8 cellular contexts compared by ENCODE assay signal in genomic region chr10:79299397-79300370, GRCh38. TPM values are rescaled to one million over a fixed set of nuclear protein-coding genes. Genes with fewer than 3 reads are reported as not detected.
DNase-seq lines count a peak whose midpoint lies in the region; ATAC-seq and TF ChIP-seq lines count a peak whose summit lies in the region.

No MANE protein-coding gene starts in this region.

- H3K27me3 Mint-ChIP-seq in HFFc6 (ENCODE audit: insufficient read depth), result peaks cover 16% of the 10 kb centered on the region
- no peaks in the 10 kb centered on the region for H3K27me3 Mint-ChIP-seq in stimulated activated naive B cell treated with anti-CD40 and anti-IgM and Interleukin-4, amounts not matched to agents 10 μg/mL and 1 μg/mL and 100 μg/mL, for 72 hours

- no peaks in the 10 kb centered on the region for H3K9me3 ChIP-seq in heart right ventricle

- ATAC-seq in heart right ventricle (peak; percentile 31 to 76 (median 48)), GM19351 (IDR thresholded peaks at IDR 0.05; ENCODE audit: unreplicated experiment) (no peak)
- ATAC-seq in stimulated activated naive B cell treated with anti-CD40 and anti-IgM and Interleukin-4, amounts not matched to agents 10 μg/mL and 1 μg/mL and 100 μg/mL, for 72 hours (replicated peaks), result no peak

- no peaks in the 10 kb centered on the region for H3K27me3 ChIP-seq in heart right ventricle

- H3K27ac Mint-ChIP-seq in HFFc6, result peak overlapping the region; percentile 99
- H3K27ac Mint-ChIP-seq in stimulated activated naive B cell treated with anti-CD40 and anti-IgM and Interleukin-4, amounts not matched to agents 10 μg/mL and 1 μg/mL and 100 μg/mL, for 72 hours, result peak overlapping the region; percentile 72

- H3K36me3 ChIP-seq in heart right ventricle, result peaks cover 11 to 100% (median 93%) of the 10 kb centered on the region in 9 donors

- TF ChIP-seq CTCF in HFFc6 (IDR thresholded peaks at IDR 0.05) (no peak), heart right ventricle (IDR thresholded peaks at IDR 0.05) (no peak)

- no peaks in the 10 kb centered on the region for H3K9me3 Mint-ChIP-seq in HFFc6
- peaks cover 0 to 4% of the 10 kb centered on the region in 2 donors for H3K9me3 Mint-ChIP-seq in stimulated activated naive B cell treated with anti-CD40 and anti-IgM and Interleukin-4, amounts not matched to agents 10 μg/mL and 1 μg/mL and 100 μg/mL, for 72 hours

- intact Hi-C loops in heart right ventricle (cut with DNase I), result no loop called here

- peaks cover 29% of the 10 kb centered on the region for H3K36me3 Mint-ChIP-seq in HFFc6 (ENCODE audit: low read depth)
- peaks cover 75 to 90% of the 10 kb centered on the region in 2 donors for H3K36me3 Mint-ChIP-seq in stimulated activated naive B cell treated with anti-CD40 and anti-IgM and Interleukin-4, amounts not matched to agents 10 μg/mL and 1 μg/mL and 100 μg/mL, for 72 hours

- peaks cover 0 to 36% (median 17%) of the 10 kb centered on the region in 9 donors for H3K4me1 ChIP-seq in heart right ventricle

- peak overlapping the region; percentile 71 for H3K4me3 Mint-ChIP-seq in HFFc6
- peak overlapping the region in 1 of 2 donors; percentile 12 for H3K4me3 Mint-ChIP-seq in stimulated activated naive B cell treated with anti-CD40 and anti-IgM and Interleukin-4, amounts not matched to agents 10 μg/mL and 1 μg/mL and 100 μg/mL, for 72 hours

- H3K4me3 ChIP-seq in heart right ventricle, result no peak overlapping the region

- WGBS in heart right ventricle, 2 donors, result 65 to 73% methylated on average over 15 of the region's 15 CpGs

- DNase-seq in HFFc6, result peak; percentile 91
- DNase-seq in heart right ventricle, result no peak
- DNase-seq in stimulated activated naive B cell treated with anti-CD40 and anti-IgM and Interleukin-4, amounts not matched to agents 10 μg/mL and 1 μg/mL and 100 μg/mL, for 72 hours, result no peak
- DNase-seq in NCI-H82 (lab: John Stamatoyannopoulos, UW), result no peak
- DNase-seq in midbrain (lab: John Stamatoyannopoulos, UW), result no peak
- DNase-seq in stimulated activated CD4-positive, alpha-beta T cell treated with anti-CD3 and anti-CD28 coated beads, Interleukin-4, amount 100 ng/mL, for 1 hour, result no peak

- H3K27ac ChIP-seq in angular gyrus (ENCODE audit: low read depth, low read length) (peak overlapping the region; percentile 65), heart right ventricle (peak overlapping the region in 6 of 10 donors; percentile 9 to 68 (median 48))

- peaks cover 57% of the 10 kb centered on the region for H3K4me1 Mint-ChIP-seq in HFFc6 (ENCODE audit: low read depth)
- H3K4me1 Mint-ChIP-seq in stimulated activated naive B cell treated with anti-CD40 and anti-IgM and Interleukin-4, amounts not matched to agents 10 μg/mL and 1 μg/mL and 100 μg/mL, for 72 hours, result peaks cover 26 to 46% of the 10 kb centered on the region in 2 donors

RNA-seq across cellular contexts. Expression of gene PPIF, which starts 47.6 kb away (rescaled TPM):
- 100 to 1,000 TPM in 3 of 6 experiments, 10 to 100 TPM in 3; 66.1 to 109 (median 98.9) TPM for total RNA-seq in HFFc6 (2021; fragmentation: NEBNext Ultra II Directional; extraction: Animal tissue kit (Norgen Biotek cat#: 25700))
- total RNA-seq in heart right ventricle, result 100 to 1,000 TPM in 9 of 10 donors, 10 to 100 TPM in 1; 95.5 to 205 (median 148) TPM
- polyA plus RNA-seq in heart right ventricle, result 100 to 1,000 TPM in 1 of 2 donors, 10 to 100 TPM in 1; 44.3 to 144 TPM

Comparison
In these comparisons a context has a peak if more than half of its experiments do, and no peak if none do; other contexts are left out.
1. ATAC-seq: peak in heart right ventricle (8 of 8); none in stimulated activated naive B cell treated with anti-CD40 and anti-IgM and Interleukin-4, amounts not matched to agents 10 μg/mL and 1 μg/mL and 100 μg/mL, for 72 hours (0 of 2) and GM19351 (single experiment).